In the genomic region with DNA sequence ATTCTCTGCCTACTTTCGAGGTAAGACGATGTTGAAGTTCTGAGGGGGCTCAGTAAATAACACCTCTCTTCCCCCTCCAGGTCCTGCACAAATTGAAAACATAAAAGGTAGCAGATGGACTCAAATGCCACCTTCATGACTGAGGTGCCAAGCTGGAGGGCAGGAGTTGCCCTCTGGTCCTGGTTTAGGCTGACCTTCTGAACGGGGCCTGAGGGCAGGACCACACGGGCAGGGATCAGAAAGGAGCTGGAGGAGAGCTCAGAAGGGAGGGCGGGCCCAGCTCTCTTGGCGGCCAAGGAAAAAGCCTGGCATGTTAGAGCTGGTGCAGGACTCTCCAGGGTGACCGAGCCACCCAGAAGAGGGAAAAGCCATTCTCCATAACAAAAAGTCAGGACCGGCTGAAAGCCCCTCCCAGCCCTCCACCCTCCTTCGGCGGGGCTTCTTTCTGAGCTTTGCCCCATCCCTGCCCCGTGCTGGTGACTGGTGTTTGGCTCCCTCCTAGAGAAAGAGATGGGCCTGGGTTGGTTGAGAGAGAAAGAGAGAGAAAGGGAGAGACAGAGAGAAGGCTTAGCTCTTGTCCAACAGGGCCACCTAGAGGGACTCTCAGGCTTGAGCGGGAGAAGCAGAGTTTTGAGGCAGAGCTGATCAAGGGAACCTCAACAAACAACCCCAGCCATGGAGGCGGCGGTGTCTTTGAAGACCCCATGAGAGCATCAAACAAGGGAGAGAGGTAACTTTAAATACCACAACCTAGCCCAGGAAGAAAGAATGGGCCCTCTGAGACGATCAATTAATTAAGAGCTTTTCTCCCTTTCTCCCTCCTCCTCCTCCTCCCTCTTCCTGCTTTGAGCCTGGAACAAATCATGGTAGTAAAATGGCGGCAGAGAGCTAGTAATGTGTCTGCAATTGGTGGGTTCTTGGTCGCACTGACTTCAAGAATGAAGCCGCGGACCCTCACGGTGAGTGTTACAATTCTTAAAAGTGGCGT, we compare ENCODE assay signal across 1 cellular context.
A peak's percentile ranks its signal among the peaks of the same experiment; 100 is the strongest.
TF ChIP-seq lines count a peak whose summit lies in the region.

No MANE protein-coding gene starts in this region.

TF ChIP-seq in H1, 55 proteins besides CTCF, POLR2A, EP300 and RAD21 (continued from another document):
- TF ChIP-seq, protein P1, sequence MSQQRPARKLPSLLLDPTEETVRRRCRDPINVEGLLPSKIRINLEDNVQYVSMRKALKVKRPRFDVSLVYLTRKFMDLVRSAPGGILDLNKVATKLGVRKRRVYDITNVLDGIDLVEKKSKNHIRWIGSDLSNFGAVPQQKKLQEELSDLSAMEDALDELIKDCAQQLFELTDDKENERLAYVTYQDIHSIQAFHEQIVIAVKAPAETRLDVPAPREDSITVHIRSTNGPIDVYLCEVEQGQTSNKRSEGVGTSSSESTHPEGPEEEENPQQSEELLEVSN (IDR thresholded peaks at IDR 0.05), result peak; percentile 49; the same call in 1 of the 2 replicates
- 0 out of 4 replicates have a peak, but pooled peaks of 1 of the 2 experiments have one; percentile 24 for TF ChIP-seq SIN3A (conservative IDR thresholded peaks at IDR 0.05 in 1 of 2, IDR thresholded peaks at IDR 0.05 in 1 of 2; ENCODE audit: low read depth in 1 of 2, low read length in 2 of 2)
- TF ChIP-seq KDM4A (IDR thresholded peaks at IDR 0.05; ENCODE audit: low read depth, low read length, severe bottlenecking), result peak; percentile 38
- TF ChIP-seq, protein P2, sequence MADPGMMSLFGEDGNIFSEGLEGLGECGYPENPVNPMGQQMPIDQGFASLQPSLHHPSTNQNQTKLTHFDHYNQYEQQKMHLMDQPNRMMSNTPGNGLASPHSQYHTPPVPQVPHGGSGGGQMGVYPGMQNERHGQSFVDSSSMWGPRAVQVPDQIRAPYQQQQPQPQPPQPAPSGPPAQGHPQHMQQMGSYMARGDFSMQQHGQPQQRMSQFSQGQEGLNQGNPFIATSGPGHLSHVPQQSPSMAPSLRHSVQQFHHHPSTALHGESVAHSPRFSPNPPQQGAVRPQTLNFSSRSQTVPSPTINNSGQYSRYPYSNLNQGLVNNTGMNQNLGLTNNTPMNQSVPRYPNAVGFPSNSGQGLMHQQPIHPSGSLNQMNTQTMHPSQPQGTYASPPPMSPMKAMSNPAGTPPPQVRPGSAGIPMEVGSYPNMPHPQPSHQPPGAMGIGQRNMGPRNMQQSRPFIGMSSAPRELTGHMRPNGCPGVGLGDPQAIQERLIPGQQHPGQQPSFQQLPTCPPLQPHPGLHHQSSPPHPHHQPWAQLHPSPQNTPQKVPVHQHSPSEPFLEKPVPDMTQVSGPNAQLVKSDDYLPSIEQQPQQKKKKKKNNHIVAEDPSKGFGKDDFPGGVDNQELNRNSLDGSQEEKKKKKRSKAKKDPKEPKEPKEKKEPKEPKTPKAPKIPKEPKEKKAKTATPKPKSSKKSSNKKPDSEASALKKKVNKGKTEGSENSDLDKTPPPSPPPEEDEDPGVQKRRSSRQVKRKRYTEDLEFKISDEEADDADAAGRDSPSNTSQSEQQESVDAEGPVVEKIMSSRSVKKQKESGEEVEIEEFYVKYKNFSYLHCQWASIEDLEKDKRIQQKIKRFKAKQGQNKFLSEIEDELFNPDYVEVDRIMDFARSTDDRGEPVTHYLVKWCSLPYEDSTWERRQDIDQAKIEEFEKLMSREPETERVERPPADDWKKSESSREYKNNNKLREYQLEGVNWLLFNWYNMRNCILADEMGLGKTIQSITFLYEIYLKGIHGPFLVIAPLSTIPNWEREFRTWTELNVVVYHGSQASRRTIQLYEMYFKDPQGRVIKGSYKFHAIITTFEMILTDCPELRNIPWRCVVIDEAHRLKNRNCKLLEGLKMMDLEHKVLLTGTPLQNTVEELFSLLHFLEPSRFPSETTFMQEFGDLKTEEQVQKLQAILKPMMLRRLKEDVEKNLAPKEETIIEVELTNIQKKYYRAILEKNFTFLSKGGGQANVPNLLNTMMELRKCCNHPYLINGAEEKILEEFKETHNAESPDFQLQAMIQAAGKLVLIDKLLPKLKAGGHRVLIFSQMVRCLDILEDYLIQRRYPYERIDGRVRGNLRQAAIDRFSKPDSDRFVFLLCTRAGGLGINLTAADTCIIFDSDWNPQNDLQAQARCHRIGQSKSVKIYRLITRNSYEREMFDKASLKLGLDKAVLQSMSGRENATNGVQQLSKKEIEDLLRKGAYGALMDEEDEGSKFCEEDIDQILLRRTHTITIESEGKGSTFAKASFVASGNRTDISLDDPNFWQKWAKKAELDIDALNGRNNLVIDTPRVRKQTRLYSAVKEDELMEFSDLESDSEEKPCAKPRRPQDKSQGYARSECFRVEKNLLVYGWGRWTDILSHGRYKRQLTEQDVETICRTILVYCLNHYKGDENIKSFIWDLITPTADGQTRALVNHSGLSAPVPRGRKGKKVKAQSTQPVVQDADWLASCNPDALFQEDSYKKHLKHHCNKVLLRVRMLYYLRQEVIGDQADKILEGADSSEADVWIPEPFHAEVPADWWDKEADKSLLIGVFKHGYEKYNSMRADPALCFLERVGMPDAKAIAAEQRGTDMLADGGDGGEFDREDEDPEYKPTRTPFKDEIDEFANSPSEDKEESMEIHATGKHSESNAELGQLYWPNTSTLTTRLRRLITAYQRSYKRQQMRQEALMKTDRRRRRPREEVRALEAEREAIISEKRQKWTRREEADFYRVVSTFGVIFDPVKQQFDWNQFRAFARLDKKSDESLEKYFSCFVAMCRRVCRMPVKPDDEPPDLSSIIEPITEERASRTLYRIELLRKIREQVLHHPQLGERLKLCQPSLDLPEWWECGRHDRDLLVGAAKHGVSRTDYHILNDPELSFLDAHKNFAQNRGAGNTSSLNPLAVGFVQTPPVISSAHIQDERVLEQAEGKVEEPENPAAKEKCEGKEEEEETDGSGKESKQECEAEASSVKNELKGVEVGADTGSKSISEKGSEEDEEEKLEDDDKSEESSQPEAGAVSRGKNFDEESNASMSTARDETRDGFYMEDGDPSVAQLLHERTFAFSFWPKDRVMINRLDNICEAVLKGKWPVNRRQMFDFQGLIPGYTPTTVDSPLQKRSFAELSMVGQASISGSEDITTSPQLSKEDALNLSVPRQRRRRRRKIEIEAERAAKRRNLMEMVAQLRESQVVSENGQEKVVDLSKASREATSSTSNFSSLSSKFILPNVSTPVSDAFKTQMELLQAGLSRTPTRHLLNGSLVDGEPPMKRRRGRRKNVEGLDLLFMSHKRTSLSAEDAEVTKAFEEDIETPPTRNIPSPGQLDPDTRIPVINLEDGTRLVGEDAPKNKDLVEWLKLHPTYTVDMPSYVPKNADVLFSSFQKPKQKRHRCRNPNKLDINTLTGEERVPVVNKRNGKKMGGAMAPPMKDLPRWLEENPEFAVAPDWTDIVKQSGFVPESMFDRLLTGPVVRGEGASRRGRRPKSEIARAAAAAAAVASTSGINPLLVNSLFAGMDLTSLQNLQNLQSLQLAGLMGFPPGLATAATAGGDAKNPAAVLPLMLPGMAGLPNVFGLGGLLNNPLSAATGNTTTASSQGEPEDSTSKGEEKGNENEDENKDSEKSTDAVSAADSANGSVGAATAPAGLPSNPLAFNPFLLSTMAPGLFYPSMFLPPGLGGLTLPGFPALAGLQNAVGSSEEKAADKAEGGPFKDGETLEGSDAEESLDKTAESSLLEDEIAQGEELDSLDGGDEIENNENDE (IDR thresholded peaks at IDR 0.05; ENCODE audit: insufficient replicate concordance, low read length), result no peak
- TF ChIP-seq JUND (IDR thresholded peaks at IDR 0.05; ENCODE audit: low read length), result no peak
TF ChIP-seq in H1: peak in this region for 3.
